In the genomic region with DNA sequence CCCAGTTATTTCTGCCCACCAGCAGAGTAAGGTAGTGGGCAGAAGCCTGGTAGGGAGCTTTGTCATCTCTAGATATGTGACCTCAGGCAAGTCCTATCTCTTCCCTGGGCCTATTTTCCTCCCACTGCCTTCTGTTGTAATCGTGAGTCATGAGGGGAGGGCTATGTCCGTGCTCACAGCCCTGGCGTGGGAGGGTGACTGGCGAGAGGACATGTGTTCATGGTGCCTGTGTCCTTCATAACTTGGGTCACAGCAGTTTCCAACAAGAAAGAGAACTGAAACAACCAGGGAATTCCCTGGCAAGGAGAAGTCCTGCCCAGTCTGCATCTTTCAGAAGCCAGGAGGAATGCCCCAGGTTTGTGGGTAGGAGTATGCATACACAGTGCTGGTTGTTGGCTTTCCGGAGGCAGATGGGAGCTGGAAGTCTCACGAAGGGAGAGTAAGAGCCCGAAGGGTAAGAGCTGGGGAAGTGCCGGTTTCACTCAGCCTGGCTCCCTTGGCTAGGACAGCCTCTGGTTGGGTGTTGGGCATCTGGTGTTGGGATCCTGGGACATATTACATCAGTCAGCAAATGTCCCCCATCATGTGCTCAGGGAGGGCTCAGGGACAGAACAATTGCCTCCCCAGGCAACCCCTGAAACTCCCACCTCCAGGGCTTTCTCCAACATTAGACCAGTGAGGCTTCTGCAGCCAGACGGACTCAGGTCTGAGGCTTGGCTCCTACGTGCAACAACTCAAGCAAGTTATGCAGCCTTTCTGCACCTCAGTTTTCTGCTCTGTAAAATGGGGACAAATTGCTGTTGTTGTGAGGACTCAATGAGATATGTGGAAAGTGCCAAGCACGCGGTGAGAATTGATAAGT, we compare ENCODE assay signal across 9 cellular contexts. TPM values are rescaled to one million over a fixed set of nuclear protein-coding genes. Genes with fewer than 3 reads are reported as not detected.
A peak's percentile ranks its signal among the peaks of the same experiment; 100 is the strongest.
DNase-seq lines count a peak whose midpoint lies in the region; ATAC-seq and TF ChIP-seq lines count a peak whose summit lies in the region.
"Had no signal": no experiment of that assay in that cellular context is flagged by ENCODE, and none has a peak within 500 bp of the region (broad histone marks: within the 10 kb centered on the region; RNA-seq: fewer than 3 reads in every experiment).

No MANE protein-coding gene starts in this region.

- H3K18ac ChIP-seq in H9 (ENCODE audit: insufficient read length, low read depth, low read length): no peak overlapping the region

- WGBS in H9 (ENCODE audit: extremely low coverage, insufficient read length, low lambda C conversion rate): no CpG with 5 or more reads among the region's 12 CpGs

- H4K91ac ChIP-seq in H9 (ENCODE audit: insufficient read length, low read depth, low read length): no peak overlapping the region

- no peak overlapping the region; the same call in 1 of the 2 replicates for H3K14ac ChIP-seq in H9 (ENCODE audit: insufficient read depth, low read length)

- DNase-seq in EH (ENCODE audit: low read depth) (peak; percentile 94), NCI-H226 (peak; percentile 86), fibroblast of mammary gland (ENCODE audit: low read depth) (peak; percentile 84), Karpas-422 (no peak), type B pancreatic cell (ENCODE audit: extremely low spot score, unreplicated experiment) (no peak), H9 (no peak)
- peak; percentile 72 for DNase-seq in stimulated activated naive B cell treated with anti-CD40 and anti-IgM and Interleukin-4, amounts not matched to agents 10 μg/mL and 1 μg/mL and 100 μg/mL, for 72 hours

- no peak overlapping the region for H2BK20ac ChIP-seq in H9 (ENCODE audit: low read depth, low read length, poor library complexity, severe bottlenecking)

- no peak overlapping the region for H3K4ac ChIP-seq in H9 (ENCODE audit: low read depth, low read length)

- no peaks in the 10 kb centered on the region for H3K9me2 ChIP-seq in Karpas-422 (replicated peaks; ENCODE audit: insufficient read depth, low read length)

- H3T11ph ChIP-seq in H9 (ENCODE audit: low read length): no peak overlapping the region

- H3K9me3 ChIP-seq in Karpas-422 (ENCODE audit: low read length): no peaks in the 10 kb centered on the region
- no peaks in the 10 kb centered on the region for H3K9me3 ChIP-seq in H9 (ENCODE audit: control insufficient read depth, low read depth, low read length)

- no peaks in the 10 kb centered on the region for H3K36me3 ChIP-seq in Karpas-422 (ENCODE audit: insufficient read depth, low read length)

- ATAC-seq in GM21723 (IDR thresholded peaks at IDR 0.05; ENCODE audit: unreplicated experiment): peak; percentile 86
- ATAC-seq in stimulated activated naive B cell treated with anti-CD40 and anti-IgM and Interleukin-4, amounts not matched to agents 10 μg/mL and 1 μg/mL and 100 μg/mL, for 72 hours (replicated peaks): peak; percentile 88 to 90

- no peak overlapping the region for H4K5ac ChIP-seq in H9 (ENCODE audit: insufficient read length, low read depth, low read length)

- H3K27ac ChIP-seq in Karpas-422 (ENCODE audit: low read length): no peak overlapping the region
- no peak overlapping the region for H3K27ac ChIP-seq in H9 (ENCODE audit: insufficient read length, low read depth, low read length)

- no peak overlapping the region for H3K4me3 Mint-ChIP-seq in stimulated activated naive B cell treated with anti-CD40 and anti-IgM and Interleukin-4, amounts not matched to agents 10 μg/mL and 1 μg/mL and 100 μg/mL, for 72 hours
- H3K4me3 Mint-ChIP-seq in type B pancreatic cell: no peak overlapping the region
- no peak overlapping the region for H3K4me3 Mint-ChIP-seq in H9
- H3K4me3 Mint-ChIP-seq: activated naive CD4-positive, alpha-beta T cell treated with anti-CD3 and anti-CD28 coated beads, Interleukin-2, amount 50 U/mL, for 24 hours had no signal

- H3K27me3 Mint-ChIP-seq in stimulated activated naive B cell treated with anti-CD40 and anti-IgM and Interleukin-4, amounts not matched to agents 10 μg/mL and 1 μg/mL and 100 μg/mL, for 72 hours: peaks cover 14 to 19% of the 10 kb centered on the region in 2 donors
- peaks cover 38% of the 10 kb centered on the region for H3K27me3 Mint-ChIP-seq in type B pancreatic cell
- peaks cover 97% of the 10 kb centered on the region for H3K27me3 Mint-ChIP-seq in H9 (ENCODE audit: low read depth)
- H3K27me3 Mint-ChIP-seq: activated naive CD4-positive, alpha-beta T cell treated with anti-CD3 and anti-CD28 coated beads, Interleukin-2, amount 50 U/mL, for 24 hours had no signal

- no peak overlapping the region for H3K4me2 ChIP-seq in Karpas-422 (ENCODE audit: low read depth, low read length, poor library complexity, severe bottlenecking)
- no peak overlapping the region for H3K4me2 ChIP-seq in H9 (ENCODE audit: insufficient read depth, insufficient read length, low read length)

- peaks cover 5 to 7% of the 10 kb centered on the region in 2 donors for H3K9me3 Mint-ChIP-seq in stimulated activated naive B cell treated with anti-CD40 and anti-IgM and Interleukin-4, amounts not matched to agents 10 μg/mL and 1 μg/mL and 100 μg/mL, for 72 hours
- H3K9me3 Mint-ChIP-seq in type B pancreatic cell (no peaks in the 10 kb centered on the region), H9 (no peaks in the 10 kb centered on the region; a peak in 1 of 5 replicates)
- H3K9me3 Mint-ChIP-seq: activated naive CD4-positive, alpha-beta T cell treated with anti-CD3 and anti-CD28 coated beads, Interleukin-2, amount 50 U/mL, for 24 hours had no signal

- no peaks in the 10 kb centered on the region for H3K23me2 ChIP-seq in H9 (ENCODE audit: insufficient read length, low read depth, low read length, poor library complexity, severe bottlenecking)

- no peak overlapping the region for H2BK120ac ChIP-seq in H9 (ENCODE audit: low read depth, low read length, poor library complexity, severe bottlenecking)

- no peaks in the 10 kb centered on the region for H3K27me3 ChIP-seq in Karpas-422 (ENCODE audit: low read length)
- H3K27me3 ChIP-seq in H9 (ENCODE audit: insufficient read depth, low read length): peaks cover 3% of the 10 kb centered on the region

- H3K56ac ChIP-seq in H9 (ENCODE audit: insufficient read length, low read depth, low read length): no peak overlapping the region

- H3K9ac ChIP-seq in Karpas-422 (ENCODE audit: low read length) (no peak overlapping the region), H9 (ENCODE audit: extremely low read depth, insufficient read length, low read length) (no peak overlapping the region)

- H2AK5ac ChIP-seq in H9 (ENCODE audit: insufficient read length, low read length): no peak overlapping the region

- no peaks in the 10 kb centered on the region for H3K79me1 ChIP-seq in H9 (ENCODE audit: insufficient read depth, low read depth, low read length, poor library complexity, severe bottlenecking)

- peaks cover 15 to 23% of the 10 kb centered on the region in 2 donors for H3K4me1 Mint-ChIP-seq in stimulated activated naive B cell treated with anti-CD40 and anti-IgM and Interleukin-4, amounts not matched to agents 10 μg/mL and 1 μg/mL and 100 μg/mL, for 72 hours
- H3K4me1 Mint-ChIP-seq in type B pancreatic cell (ENCODE audit: unreplicated experiment) (no peaks in the 10 kb centered on the region), H9 (no peaks in the 10 kb centered on the region)
- H3K4me1 Mint-ChIP-seq: activated naive CD4-positive, alpha-beta T cell treated with anti-CD3 and anti-CD28 coated beads, Interleukin-2, amount 50 U/mL, for 24 hours had no signal

- no peaks in the 10 kb centered on the region for H4K20me1 ChIP-seq in Karpas-422 (ENCODE audit: insufficient read depth, low read depth, low read length)
- H4K20me1 ChIP-seq in H9 (ENCODE audit: control insufficient read depth, insufficient read depth, insufficient read length): no peaks in the 10 kb centered on the region

- H2BK5ac ChIP-seq in H9 (ENCODE audit: insufficient read length, low read length): no peak overlapping the region

- H2BK12ac ChIP-seq in H9 (ENCODE audit: insufficient read length, low read depth, low read length): no peak overlapping the region

- H3K27ac Mint-ChIP-seq in stimulated activated naive B cell treated with anti-CD40 and anti-IgM and Interleukin-4, amounts not matched to agents 10 μg/mL and 1 μg/mL and 100 μg/mL, for 72 hours: peak overlapping the region; percentile 16
- no peak overlapping the region for H3K27ac Mint-ChIP-seq in type B pancreatic cell
- no peak overlapping the region for H3K27ac Mint-ChIP-seq in H9
- H3K27ac Mint-ChIP-seq: activated naive CD4-positive, alpha-beta T cell treated with anti-CD3 and anti-CD28 coated beads, Interleukin-2, amount 50 U/mL, for 24 hours had no signal

- H2BK15ac ChIP-seq in H9 (ENCODE audit: low read depth, low read length): no peak overlapping the region

- no peak overlapping the region for H3K23ac ChIP-seq in H9 (ENCODE audit: insufficient read length, low read depth, low read length)

- H3K4me1 ChIP-seq in Karpas-422 (ENCODE audit: low read length) (no peaks in the 10 kb centered on the region), H9 (ENCODE audit: insufficient read depth, low read length) (no peaks in the 10 kb centered on the region)

- H3K4me3 ChIP-seq in fibroblast of mammary gland (ENCODE audit: control insufficient read depth, low read depth, low read length) (no peak overlapping the region), Karpas-422 (ENCODE audit: low read length) (no peak overlapping the region)

- H3K79me2 ChIP-seq in Karpas-422 (ENCODE audit: low read length): no peaks in the 10 kb centered on the region
- no peaks in the 10 kb centered on the region for H3K79me2 ChIP-seq in H9 (ENCODE audit: insufficient read depth, low read length)

- no peak overlapping the region for H2AFZ ChIP-seq in Karpas-422 (ENCODE audit: low read length)
- H2AFZ ChIP-seq in H9 (ENCODE audit: low read length): no peak overlapping the region

- no peak for TF ChIP-seq CTCF in fibroblast of mammary gland (conservative IDR thresholded peaks at IDR 0.05; ENCODE audit: control insufficient read depth, insufficient read depth, low read depth, low read length)
- TF ChIP-seq CTCF in type B pancreatic cell (conservative IDR thresholded peaks at IDR 0.05): no peak
- no peak for TF ChIP-seq CTCF in H9 (conservative IDR thresholded peaks at IDR 0.05)

- no peak overlapping the region for H4K8ac ChIP-seq in H9 (replicated peaks; ENCODE audit: insufficient read length, low read depth, low read length)

- peaks cover 3 to 4% of the 10 kb centered on the region in 2 donors for H3K36me3 Mint-ChIP-seq in stimulated activated naive B cell treated with anti-CD40 and anti-IgM and Interleukin-4, amounts not matched to agents 10 μg/mL and 1 μg/mL and 100 μg/mL, for 72 hours
- no peaks in the 10 kb centered on the region for H3K36me3 Mint-ChIP-seq in type B pancreatic cell
- no peaks in the 10 kb centered on the region for H3K36me3 Mint-ChIP-seq in H9 (ENCODE audit: insufficient read depth in 1 of 3, low read depth in 3 of 3)
- H3K36me3 Mint-ChIP-seq: activated naive CD4-positive, alpha-beta T cell treated with anti-CD3 and anti-CD28 coated beads, Interleukin-2, amount 50 U/mL, for 24 hours had no signal

RNA-seq across cellular contexts. Expression of gene TIFAB, which starts 4.3 kb away (rescaled TPM):
- total RNA-seq in Karpas-422 (2014; rRNA removed; shearing (Covaris generic); ENCODE audit: low replicate concordance): not detected in 2 replicates
- total RNA-seq in type B pancreatic cell (ENCODE audit: low replicate concordance) (not detected in 2 replicates), H9 (2021) (not detected in 2 replicates)

RNA-seq across cellular contexts. Expression of gene DCANP1, which starts 9.3 kb away (rescaled TPM):
- total RNA-seq in Karpas-422 (2014; rRNA removed; shearing (Covaris generic); ENCODE audit: low replicate concordance): not detected in 2 replicates
- total RNA-seq in type B pancreatic cell (ENCODE audit: low replicate concordance) (not detected in 2 replicates), H9 (2021) (not detected in 2 replicates)

RNA-seq across cellular contexts. Expression of gene MACROH2A1, which starts 57.4 kb away (rescaled TPM):
- total RNA-seq in Karpas-422 (2014; rRNA removed; shearing (Covaris generic); ENCODE audit: low replicate concordance): 160 and 245 TPM in 2 replicates
- total RNA-seq in type B pancreatic cell (ENCODE audit: low replicate concordance) (241 and 254 TPM in 2 replicates), H9 (2021) (101 and 111 TPM in 2 replicates)

Comparison
In these comparisons a context has a peak if more than half of its experiments do, and no peak if none do; other contexts are left out.
1. DNase-seq: peak in EH (single experiment), NCI-H226 (single experiment), fibroblast of mammary gland (single experiment) and stimulated activated naive B cell treated with anti-CD40 and anti-IgM and Interleukin-4, amounts not matched to agents 10 μg/mL and 1 μg/mL and 100 μg/mL, for 72 hours (single experiment); none in Karpas-422 (single experiment), type B pancreatic cell (single experiment) and H9 (single experiment).